ENCODE assay signal across 8 cellular contexts in the genomic region with DNA sequence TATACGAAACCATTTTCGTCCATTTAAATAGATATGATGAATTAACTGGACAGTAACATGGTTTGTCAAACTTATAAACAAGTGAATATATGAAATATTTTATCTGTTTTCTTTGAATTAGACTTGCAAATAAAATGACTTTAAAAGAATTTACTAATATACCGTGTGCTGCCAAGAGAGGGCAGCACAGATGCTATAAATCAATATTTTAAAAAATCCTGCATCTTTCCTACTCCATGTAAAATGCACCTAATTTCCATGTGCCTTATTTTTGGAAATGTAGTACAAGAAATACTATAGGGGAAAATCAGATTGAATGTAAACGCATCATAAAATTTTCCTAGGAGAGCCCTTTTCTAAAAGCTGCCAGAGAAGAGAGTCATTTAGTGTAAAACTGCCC.
DNase-seq lines count a peak whose midpoint lies in the region; ATAC-seq, FAIRE-seq and TF ChIP-seq lines count a peak whose summit lies in the region.

No MANE protein-coding gene starts in this region.

- no peaks in the 10 kb centered on the region for H3K9me3 Mint-ChIP-seq in activated naive CD4-positive, alpha-beta T cell treated with anti-CD3 and anti-CD28 coated beads, Interleukin-2, amount 50 U/mL, for 72 hours

- no peak for ATAC-seq in activated naive CD4-positive, alpha-beta T cell treated with anti-CD3 and anti-CD28 coated beads, Interleukin-2, amount 50 U/mL, for 72 hours
- ATAC-seq in GM19023 (IDR thresholded peaks at IDR 0.05; ENCODE audit: unreplicated experiment): no peak

- no peaks in the 10 kb centered on the region for H3K4me1 ChIP-seq in BE2C
- H3K4me1 ChIP-seq in sigmoid colon: no peaks in the 10 kb centered on the region

- intact Hi-C loops in sigmoid colon (cut with DNase I): loop anchor here (10.0 kb wide), 1 partner anchor 164 kb away; no protein-coding TSS in a partner anchor

- H3K27ac ChIP-seq in sigmoid colon: no peak overlapping the region

- TF ChIP-seq EP300 in sigmoid colon (IDR thresholded peaks at IDR 0.05): no peak

- H3K27ac Mint-ChIP-seq in activated naive CD4-positive, alpha-beta T cell treated with anti-CD3 and anti-CD28 coated beads, Interleukin-2, amount 50 U/mL, for 72 hours: no peak overlapping the region

- H3K9me3 ChIP-seq in BE2C: no peaks in the 10 kb centered on the region
- H3K9me3 ChIP-seq in sigmoid colon: no peaks in the 10 kb centered on the region

- FAIRE-seq in TTC549 (lab: Jason Lieb, UNC): peak; percentile 90

- H3K36me3 Mint-ChIP-seq in activated naive CD4-positive, alpha-beta T cell treated with anti-CD3 and anti-CD28 coated beads, Interleukin-2, amount 50 U/mL, for 72 hours: no peaks in the 10 kb centered on the region

- H3K36me3 ChIP-seq in BE2C (no peaks in the 10 kb centered on the region), sigmoid colon (no peaks in the 10 kb centered on the region)

- TF ChIP-seq POLR2A in sigmoid colon (IDR thresholded peaks at IDR 0.05): no peak

- DNase-seq in BE2C: no peak
- DNase-seq in HFF-Myc (ENCODE audit: extremely low read depth, low read depth): no peak
- peak; percentile 44 for DNase-seq in kidney tubule cell (ENCODE audit: low spot score)
- DNase-seq in sigmoid colon: no peak
- no peak for DNase-seq in activated naive CD4-positive, alpha-beta T cell treated with anti-CD3 and anti-CD28 coated beads, Interleukin-2, amount 50 U/mL, for 72 hours (ENCODE audit: low spot score in 2 of 2)
- DNase-seq in HuH-7 (ENCODE audit: low spot score): no peak

- no peak overlapping the region for H3K4me3 ChIP-seq in BE2C (ENCODE audit: low read depth, low read length)
- H3K4me3 ChIP-seq in HFF-Myc (replicated peaks; ENCODE audit: low read depth, low read length): no peak overlapping the region
- no peak overlapping the region for H3K4me3 ChIP-seq in sigmoid colon

- H3K27me3 ChIP-seq in BE2C: no peaks in the 10 kb centered on the region
- no peaks in the 10 kb centered on the region for H3K27me3 ChIP-seq in sigmoid colon

- TF ChIP-seq CTCF in BE2C (IDR thresholded peaks at IDR 0.05; ENCODE audit: low read depth, low read length): peak; percentile 43; the same call in 1 of the 2 replicates
- TF ChIP-seq CTCF in HFF-Myc (IDR thresholded peaks at IDR 0.05; ENCODE audit: low read depth, low read length, missing control alignments): peak; percentile 26
- TF ChIP-seq CTCF in sigmoid colon (IDR thresholded peaks at IDR 0.05): peak in 2 of 4 experiments; percentile 11 to 20

- 40 to 51% methylated on average over 4 of the region's 4 CpGs for WGBS in sigmoid colon, 2 donors
